In the genomic region with DNA sequence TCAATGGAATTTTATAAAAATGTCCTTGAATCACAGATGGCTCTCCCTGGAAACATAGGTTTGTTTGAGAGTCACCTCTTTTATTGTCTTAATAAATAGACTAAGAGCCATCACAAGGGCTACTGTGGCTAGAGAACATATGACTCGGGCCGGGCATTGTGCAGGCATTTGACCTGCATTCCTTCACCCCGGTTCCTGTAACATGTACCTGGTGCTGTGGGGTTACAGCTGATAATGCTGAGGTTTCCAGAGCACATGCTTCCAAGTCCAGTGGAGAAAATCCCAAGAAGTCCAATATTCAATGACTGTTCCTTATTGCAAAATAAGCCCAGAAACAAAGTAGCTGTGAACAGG, we compare ENCODE assay signal across 1 cellular context.
TF ChIP-seq lines count a peak whose summit lies in the region.

No MANE protein-coding gene starts in this region.

TF ChIP-seq in HepG2, 621 proteins besides CTCF, POLR2A, EP300 and RAD21:
- TF ChIP-seq ZNF317 (CRISPR knock-in tag; IDR thresholded peaks at IDR 0.05) (0 out of 2 replicates have a peak, but pooled peaks have one; percentile 49), ZSCAN20 (CRISPR knock-in tag; IDR thresholded peaks at IDR 0.05; ENCODE audit: borderline replicate concordance) (no peak)
